19 cellular contexts compared by ENCODE assay signal in the genomic region with DNA sequence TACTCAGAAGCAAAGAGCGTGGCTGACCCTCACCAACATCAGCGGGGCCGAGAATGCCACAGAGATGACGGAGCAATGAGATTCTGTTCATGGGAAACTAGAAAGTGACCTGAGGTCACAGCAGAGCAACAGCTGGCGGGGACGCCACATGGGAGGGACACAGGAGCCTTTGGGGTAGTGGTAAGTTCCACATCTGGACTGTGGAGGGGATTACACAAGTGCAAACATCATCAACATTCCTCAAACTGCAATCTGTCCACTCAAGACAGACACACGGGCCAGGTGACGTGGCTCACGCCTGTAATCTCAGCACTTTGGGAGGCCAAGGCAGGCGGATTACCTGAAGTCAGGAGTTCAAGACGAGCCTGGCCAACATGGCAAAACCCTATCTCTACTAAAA. TPM values are rescaled to one million over a fixed set of nuclear protein-coding genes. Genes with fewer than 3 reads are reported as not detected.
"Had no signal": no experiment of that assay in that cellular context is flagged by ENCODE, and none has a peak within 500 bp of the region (broad histone marks: within the 10 kb centered on the region; RNA-seq: fewer than 3 reads in every experiment).

No MANE protein-coding gene starts in this region.

- FAIRE-seq: endometrium, kidney had no signal

- DNase-seq: activated CD4-positive, alpha-beta memory T cell treated with anti-CD3 and anti-CD28 coated beads, Interleukin-2, amount 10 ng/mL, durations not matched to agents 7 days and 5 days; activated CD4-positive, alpha-beta T cell treated with anti-CD3 and anti-CD28 coated beads for 48 hours; activated CD4-positive, CD25-positive, alpha-beta regulatory T cell; amygdala; erythroblast; foreskin melanocyte; kidney; naive thymus-derived CD4-positive, alpha-beta T cell; sigmoid colon; stimulated activated CD4-positive, alpha-beta T cell treated with anti-CD3 and anti-CD28 coated beads, Interleukin-4, amount 100 ng/mL, for 1 hour; stimulated activated naive CD4-positive, alpha-beta T cell; SW 1271; T-helper 17 cell had no signal

- H3K4me3 Mint-ChIP-seq: activated CD4-positive, alpha-beta memory T cell treated with anti-CD3 and anti-CD28 coated beads, Interleukin-2, amount 10 ng/mL, durations not matched to agents 7 days and 5 days; activated T-helper 17 cell treated with anti-CD3 and anti-CD28 coated beads, Interleukin-2, amount 50 U/mL, for 72 hours; naive thymus-derived CD4-positive, alpha-beta T cell; T-helper 17 cell had no signal

- H3K27me3 ChIP-seq: cardiac muscle cell, sigmoid colon had no signal

- ATAC-seq: activated T-helper 17 cell treated with anti-CD3 and anti-CD28 coated beads, Interleukin-2, amount 50 U/mL, for 72 hours; naive thymus-derived CD4-positive, alpha-beta T cell; T-helper 17 cell had no signal

- H3K9me3 ChIP-seq: sigmoid colon had no signal

- H3K27me3 Mint-ChIP-seq: activated CD4-positive, alpha-beta memory T cell treated with anti-CD3 and anti-CD28 coated beads, Interleukin-2, amount 10 ng/mL, durations not matched to agents 7 days and 5 days; activated T-helper 17 cell treated with anti-CD3 and anti-CD28 coated beads, Interleukin-2, amount 50 U/mL, for 72 hours; naive thymus-derived CD4-positive, alpha-beta T cell; T-helper 17 cell had no signal

- H3K27ac Mint-ChIP-seq: activated CD4-positive, alpha-beta memory T cell treated with anti-CD3 and anti-CD28 coated beads, Interleukin-2, amount 10 ng/mL, durations not matched to agents 7 days and 5 days; activated T-helper 17 cell treated with anti-CD3 and anti-CD28 coated beads, Interleukin-2, amount 50 U/mL, for 72 hours; T-helper 17 cell had no signal

- H3K27ac ChIP-seq: cardiac muscle cell, sigmoid colon had no signal

- H3K9me3 Mint-ChIP-seq: activated CD4-positive, alpha-beta memory T cell treated with anti-CD3 and anti-CD28 coated beads, Interleukin-2, amount 10 ng/mL, durations not matched to agents 7 days and 5 days; activated T-helper 17 cell treated with anti-CD3 and anti-CD28 coated beads, Interleukin-2, amount 50 U/mL, for 72 hours; naive thymus-derived CD4-positive, alpha-beta T cell had no signal

- H3K4me3 ChIP-seq: cardiac muscle cell, lung, sigmoid colon had no signal

RNA-seq across cellular contexts. Expression of gene IGFALS, which starts 22.0 kb away (rescaled TPM):
- total RNA-seq: osteoblast, ureter had no signal
